ENCODE assay signal across 9 cellular contexts in genomic region chr10:35040761-35041501, GRCh38. TPM values are rescaled to one million over a fixed set of nuclear protein-coding genes. Genes with fewer than 3 reads are reported as not detected.
A peak's percentile ranks its signal among the peaks of the same experiment; 100 is the strongest.
DNase-seq lines count a peak whose midpoint lies in the region; ATAC-seq, FAIRE-seq and TF ChIP-seq lines count a peak whose summit lies in the region.
"Had no signal": no experiment of that assay in that cellular context is flagged by ENCODE, and none has a peak within 500 bp of the region (broad histone marks: within the 10 kb centered on the region; RNA-seq: fewer than 3 reads in every experiment).

No MANE protein-coding gene starts in this region.

- peak; percentile 72 for DNase-seq in PC-3
- DNase-seq in epithelial cell of prostate (ENCODE audit: low read depth, low spot score): no peak
- peak; percentile 26 for DNase-seq in non-pigmented ciliary epithelial cell (ENCODE audit: low read depth)
- DNase-seq in NCI-H2029 treated with DMSO at 0.1 percent for 48 hours (lab: John Stamatoyannopoulos, UW): no peak
- DNase-seq in HK-2 (ENCODE audit: unreplicated experiment): no peak
- DNase-seq: stimulated activated naive CD4-positive, alpha-beta T cell had no signal

- no peak overlapping the region; the same call in 1 of the 2 replicates for H3K9ac ChIP-seq in PC-3 (ENCODE audit: low read length)

- peaks cover 46% of the 10 kb centered on the region for H3K4me1 ChIP-seq in PC-3 (ENCODE audit: insufficient read depth, low read length)

- H3K4me2 ChIP-seq in PC-3 (ENCODE audit: low read length): peak overlapping the region; percentile 3

- peaks cover 15% of the 10 kb centered on the region; the same call in 1 of the 2 replicates for H3K79me2 ChIP-seq in PC-3 (ENCODE audit: low read length)

- H3K27ac ChIP-seq in PC-3 (ENCODE audit: low read length): peak overlapping the region; percentile 49
- H3K27ac ChIP-seq in epithelial cell of prostate: peak overlapping the region; percentile 77

- no peaks in the 10 kb centered on the region for H4K20me1 ChIP-seq in PC-3 (ENCODE audit: low read length)

- CTCF ChIA-PET in PC-3 (lab: Charles Lee): interaction anchor here (0.6 to 1.4 kb wide), 8 partner anchors 15 to 181 kb away, joined by 3 to 13 read pairs (median 4); no protein-coding TSS in a partner anchor

- H3K4me3 ChIP-seq in PC-3 (ENCODE audit: low read length): no peak overlapping the region

- peaks cover 63% of the 10 kb centered on the region for H3K36me3 ChIP-seq in PC-3 (ENCODE audit: low read depth, low read length)

- H3K9me2 ChIP-seq in PC-3 (replicated peaks; ENCODE audit: low read length): no peaks in the 10 kb centered on the region

- H2AFZ ChIP-seq in PC-3 (ENCODE audit: low read length): no peak overlapping the region

- H3F3A ChIP-seq in PC-3 (ENCODE audit: low read length, unreplicated experiment): peaks cover 2% of the 10 kb centered on the region

- peak; percentile 98 for FAIRE-seq in G401.6 (lab: Jason Lieb, UNC)

- H3K9me3 ChIP-seq in PC-3 (ENCODE audit: low read length): no peaks in the 10 kb centered on the region

- TF ChIP-seq CTCF in PC-3 (conservative IDR thresholded peaks at IDR 0.05; ENCODE audit: low read depth, low read length): no peak

- POLR2A ChIA-PET in PC-3 (lab: Charles Lee; ENCODE audit: unreplicated experiment): interaction anchor here (0.6 kb wide), 1 partner anchor 360 kb away, joined by 5 read pairs; no protein-coding TSS in a partner anchor

- intact Hi-C loops in PC-3 (cut with micrococcal nuclease): loop anchor here (1.0 to 2.0 kb wide), 3 partner anchors 35 to 50 kb away; partner anchors contain the start of gene CUL2

- ATAC-seq in PC-3 (peak; percentile 77), HG03520 (IDR thresholded peaks at IDR 0.05; ENCODE audit: unreplicated experiment) (no peak), GM21528 (IDR thresholded peaks at IDR 0.05; ENCODE audit: low FRiP score, unreplicated experiment) (no peak)

- no TSS peak for BruUV-seq in PC-3 (replicated peaks; lab: Mats Ljungman, UMichigan)

- H3K27me3 ChIP-seq in PC-3 (ENCODE audit: low read length): no peaks in the 10 kb centered on the region

RNA-seq across cellular contexts. Expression of gene CUL2, which starts 49.2 kb away (rescaled TPM):
- total RNA-seq in PC-3 (2014; rRNA removed): 119 and 129 TPM in 2 replicates

Comparison
In these comparisons a context has a peak if more than half of its experiments do, and no peak if none do; other contexts are left out.
1. DNase-seq: peak in PC-3 (single experiment) and non-pigmented ciliary epithelial cell (single experiment); none in epithelial cell of prostate (single experiment), NCI-H2029 treated with DMSO at 0.1 percent for 48 hours (single experiment) and HK-2 (single experiment).